8 cellular contexts compared by ENCODE assay signal in genomic region chr5:39058178-39058577, GRCh38. TPM values are rescaled to one million over a fixed set of nuclear protein-coding genes. Genes with fewer than 3 reads are reported as not detected.
DNase-seq lines count a peak whose midpoint lies in the region; ATAC-seq, FAIRE-seq and TF ChIP-seq lines count a peak whose summit lies in the region.

No MANE protein-coding gene starts in this region.

- H2AFZ ChIP-seq in PC-9 = no peak overlapping the region

- peak; percentile 80 for ATAC-seq in GM19468 (IDR thresholded peaks at IDR 0.05; ENCODE audit: extremely low read depth, unreplicated experiment)
- ATAC-seq in HG03558 (IDR thresholded peaks at IDR 0.05; ENCODE audit: extremely low read depth, unreplicated experiment) = peak; percentile 79

- H3K4me1 Mint-ChIP-seq in endothelial cell (ENCODE audit: unreplicated experiment) = no peaks in the 10 kb centered on the region

- H3K4me2 ChIP-seq in PC-9 = no peak overlapping the region

- peaks cover 96% of the 10 kb centered on the region for H3K79me2 ChIP-seq in PC-9 (ENCODE audit: low read depth)

- H3K36me3 Mint-ChIP-seq in endothelial cell (ENCODE audit: low read depth, unreplicated experiment) = peaks cover 3% of the 10 kb centered on the region

- CTCF ChIA-PET in PC-9 (lab: Charles Lee) = no interaction called here

- no peak overlapping the region for H3K27ac ChIP-seq in PC-9

- H3K9me3 ChIP-seq in PC-9 (ENCODE audit: insufficient read depth, low read depth) = no peaks in the 10 kb centered on the region

- intact Hi-C loops in PC-9 (cut with micrococcal nuclease; ENCODE audit: unreplicated experiment) = no loop called here

- H3K36me3 ChIP-seq in PC-9 (ENCODE audit: low read depth) = peaks cover 29% of the 10 kb centered on the region
- no peaks in the 10 kb centered on the region for H3K36me3 ChIP-seq in H7 (replicated peaks; ENCODE audit: control insufficient read depth, insufficient read depth, low read length)

- no TSS peak for BruUV-seq in PC-9 (replicated peaks; lab: Mats Ljungman, UMichigan)

- peak; percentile 37 for FAIRE-seq in G401.6 (lab: Jason Lieb, UNC)
- peak; percentile 6 for FAIRE-seq in frontal cortex (lab: Jason Lieb, UNC)

- no peaks in the 10 kb centered on the region for H3K9me2 ChIP-seq in PC-9 (ENCODE audit: insufficient read depth)

- no peaks in the 10 kb centered on the region; the same call in none of the 2 replicates for H3F3A ChIP-seq in PC-9 (ENCODE audit: insufficient read depth, low read depth)

- no peak overlapping the region for H3K4me3 ChIP-seq in PC-9
- no peak overlapping the region for H3K4me3 ChIP-seq in H7 (ENCODE audit: insufficient read depth, low read depth, low read length)

- no peaks in the 10 kb centered on the region for H3K9me3 Mint-ChIP-seq in endothelial cell (ENCODE audit: unreplicated experiment)

- DNase-seq in frontal cortex (ENCODE audit: low spot score in 2 of 2) (no peak), PC-9 (no peak), AG20443 (ENCODE audit: low spot score) (no peak), H7 (no peak), endothelial cell (ENCODE audit: low spot score) (no peak)

- peaks cover 2% of the 10 kb centered on the region for H3K27me3 Mint-ChIP-seq in endothelial cell (ENCODE audit: unreplicated experiment)

- H3K4me1 ChIP-seq in PC-9 (replicated peaks; ENCODE audit: insufficient read depth) = no peaks in the 10 kb centered on the region

- H3K27me3 ChIP-seq in PC-9 (ENCODE audit: insufficient read depth, low read depth) (no peaks in the 10 kb centered on the region), H7 (ENCODE audit: control insufficient read depth, insufficient read depth, low read length) (no peaks in the 10 kb centered on the region)

- POLR2A ChIA-PET in PC-9 (lab: Charles Lee; ENCODE audit: unreplicated experiment) = no interaction called here

- no peak overlapping the region for H3K27ac Mint-ChIP-seq in endothelial cell (ENCODE audit: unreplicated experiment)

- no peak overlapping the region for H3K4me3 Mint-ChIP-seq in endothelial cell (ENCODE audit: unreplicated experiment)

- peaks cover 71% of the 10 kb centered on the region for H4K20me1 ChIP-seq in PC-9 (ENCODE audit: insufficient read depth)

- TF ChIP-seq CTCF in PC-9 (conservative IDR thresholded peaks at IDR 0.05) (no peak), endothelial cell (IDR thresholded peaks at IDR 0.05; ENCODE audit: unreplicated experiment) (no peak)

RNA-seq across cellular contexts. Expression of gene RICTOR, which starts 16.0 kb away (rescaled TPM):
- total RNA-seq in frontal cortex (56.7 TPM), PC-9 (2021) (103 and 121 TPM in 2 replicates), endothelial cell (ENCODE audit: unreplicated experiment) (35.3 TPM)
- 11.2 and 22.2 TPM in 2 replicates for total RNA-seq in H7 (2014; rRNA removed; shearing (Covaris generic))
